In genomic region chr2:6459138-6459537, GRCh38 we compare ENCODE assay signal across 22 cellular contexts.
"Had no signal": no experiment of that assay in that cellular context is flagged by ENCODE, and none has a peak within 500 bp of the region (broad histone marks: within the 10 kb centered on the region; RNA-seq: fewer than 3 reads in every experiment).

No MANE protein-coding gene starts in this region.

- H3K4me1 Mint-ChIP-seq: nephron progenitor cell had no signal

- H3K27ac Mint-ChIP-seq: endodermal cell, nephron progenitor cell, type B pancreatic cell had no signal

- H3K9me3 ChIP-seq: neutrophil, psoas muscle, thyroid gland, uterus had no signal

- H3K27me3 ChIP-seq: foreskin keratinocyte, neutrophil, suprapubic skin, thyroid gland, uterus had no signal

- DNase-seq: effector CD4-positive, alpha-beta T cell; endodermal cell; erythroblast; foreskin keratinocyte; kidney; left cardiac atrium; left ventricle myocardium inferior; mesenchymal stem cell; midbrain; nephron progenitor cell; psoas muscle; retina; small intestine; stimulated activated CD4-positive, alpha-beta T cell treated with anti-CD3 and anti-CD28 coated beads, Interleukin-4, amount 100 ng/mL, for 1 hour; stimulated activated naive CD4-positive, alpha-beta T cell; thyroid gland; uterus had no signal

- H3K4me3 Mint-ChIP-seq: endodermal cell, nephron progenitor cell, type B pancreatic cell had no signal

- H3K4me1 ChIP-seq: foreskin keratinocyte, left ventricle myocardium inferior, psoas muscle, suprapubic skin, thyroid gland, uterus had no signal

- H3K4me3 ChIP-seq: coronary artery, left ventricle myocardium inferior, lung, psoas muscle, suprapubic skin, thyroid gland, uterus had no signal

- ATAC-seq: foreskin keratinocyte, left cardiac atrium, psoas muscle had no signal

- H3K27ac ChIP-seq: coronary artery, foreskin keratinocyte, left ventricle myocardium inferior, neutrophil, psoas muscle, suprapubic skin, thyroid gland, uterus had no signal

- H3K36me3 ChIP-seq: left ventricle myocardium inferior, neutrophil, suprapubic skin, thyroid gland, uterus had no signal
